ENCODE assay signal across 17 cellular contexts in genomic region chr14:38073641-38074040, GRCh38.
DNase-seq lines count a peak whose midpoint lies in the region; ATAC-seq and TF ChIP-seq lines count a peak whose summit lies in the region.
"Had no signal": no experiment of that assay in that cellular context is flagged by ENCODE, and none has a peak within 500 bp of the region (broad histone marks: within the 10 kb centered on the region; RNA-seq: fewer than 3 reads in every experiment).

No MANE protein-coding gene starts in this region.

- H3K9me3 ChIP-seq in MM.1S (replicated peaks; ENCODE audit: insufficient read depth, low read length): no peaks in the 10 kb centered on the region
- H3K9me3 ChIP-seq: HAP-1, mucosa of descending colon, SK-N-SH had no signal

- peak overlapping the region in 1 of 2 donors; percentile 71 for H3K4me3 Mint-ChIP-seq in activated T-cell treated with anti-CD3 and anti-CD28 coated beads, Interleukin-2, amount 50 U/mL, for 72 hours
- H3K4me3 Mint-ChIP-seq in stimulated activated naive CD8-positive, alpha-beta T cell treated with anti-CD3 and anti-CD28 coated beads, Interleukin-15, amount 100 ng/mL, for 72 hours: peak overlapping the region in 1 of 2 donors; percentile 23

- no peaks in the 10 kb centered on the region for H3K4me1 ChIP-seq in MM.1S (ENCODE audit: low read length)
- H3K4me1 ChIP-seq: HAP-1 had no signal

- H3K79me2 ChIP-seq in MM.1S (ENCODE audit: low read length): no peaks in the 10 kb centered on the region

- no peaks in the 10 kb centered on the region for H3K9me2 ChIP-seq in MM.1S (replicated peaks; ENCODE audit: insufficient read depth, low read length)
- H3K9me2 ChIP-seq: SK-N-SH had no signal

- H3K36me3 ChIP-seq in MM.1S (replicated peaks; ENCODE audit: insufficient read depth, low read length): no peaks in the 10 kb centered on the region
- H3K36me3 ChIP-seq: HAP-1, WERI-Rb-1 had no signal

- peak overlapping the region; percentile 65 for H3K27ac Mint-ChIP-seq in activated T-cell treated with anti-CD3 and anti-CD28 coated beads, Interleukin-2, amount 50 U/mL, for 72 hours
- no peak overlapping the region for H3K27ac Mint-ChIP-seq in stimulated activated naive CD8-positive, alpha-beta T cell treated with anti-CD3 and anti-CD28 coated beads, Interleukin-15, amount 100 ng/mL, for 72 hours
- H3K27ac Mint-ChIP-seq: activated T-helper 1 cell treated with anti-CD3 and anti-CD28 coated beads, Interleukin-12 subunit alpha, Interleukin-12 subunit beta, Interleukin-2, Interleukin-4 antibody, amounts not matched to agents 30 ng/mL and 10 ng/mL and 1 ng/mL, durations not matched to agents 14 hours and 24 hours and 36 hours had no signal

- H3K27me3 Mint-ChIP-seq in activated T-cell treated with anti-CD3 and anti-CD28 coated beads, Interleukin-2, amount 50 U/mL, for 72 hours (ENCODE audit: low read depth): no peaks in the 10 kb centered on the region
- H3K27me3 Mint-ChIP-seq in stimulated activated naive CD8-positive, alpha-beta T cell treated with anti-CD3 and anti-CD28 coated beads, Interleukin-15, amount 100 ng/mL, for 72 hours: no peaks in the 10 kb centered on the region

- no peak overlapping the region for H3K9ac ChIP-seq in MM.1S (ENCODE audit: low read length)
- H3K9ac ChIP-seq: SK-N-SH had no signal

- DNase-seq in activated T-cell treated with anti-CD3 and anti-CD28 coated beads, Interleukin-2, amount 50 U/mL, for 72 hours: no peak
- no peak for DNase-seq in activated T-cell treated with anti-CD3 and anti-CD28 coated beads, Interleukin-2, amount 50 U/mL, for 48 hours
- DNase-seq in MM.1S: peak; percentile 12
- peak; percentile 30 for DNase-seq in epithelial cell of proximal tubule (ENCODE audit: low read depth)
- no peak for DNase-seq in stimulated activated naive CD8-positive, alpha-beta T cell treated with anti-CD3 and anti-CD28 coated beads, Interleukin-15, amount 100 ng/mL, for 72 hours
- no peak for DNase-seq in GM10266 (ENCODE audit: extremely low spot score)
- DNase-seq: ACHN, dorsolateral prefrontal cortex, foreskin melanocyte, mucosa of descending colon, SK-N-SH, trophoblast cell, WERI-Rb-1 had no signal

- H3K27ac ChIP-seq in MM.1S (ENCODE audit: low read length): no peak overlapping the region
- H3K27ac ChIP-seq: dorsolateral prefrontal cortex, WERI-Rb-1 had no signal

- H3K36me3 Mint-ChIP-seq in activated T-cell treated with anti-CD3 and anti-CD28 coated beads, Interleukin-2, amount 50 U/mL, for 72 hours (ENCODE audit: insufficient read depth in 2 of 2): peaks cover 9 to 11% of the 10 kb centered on the region in 2 donors

- no peaks in the 10 kb centered on the region for H3F3A ChIP-seq in MM.1S (ENCODE audit: insufficient read depth, low read length)

- H2AFZ ChIP-seq in MM.1S (ENCODE audit: low read length): no peak overlapping the region; the same call in 1 of the 2 replicates

- no peaks in the 10 kb centered on the region for H4K20me1 ChIP-seq in MM.1S (ENCODE audit: insufficient read depth, low read length)

- TF ChIP-seq CTCF in MM.1S (IDR thresholded peaks at IDR 0.05; ENCODE audit: low read length) (no peak), epithelial cell of proximal tubule (conservative IDR thresholded peaks at IDR 0.05; ENCODE audit: low read depth, low read length) (no peak), GM10266 (IDR thresholded peaks at IDR 0.05; ENCODE audit: control insufficient read depth, insufficient read depth, low read depth, missing control alignments) (no peak)

- H3K4me2 ChIP-seq in MM.1S (ENCODE audit: low read depth, low read length): peak overlapping the region; percentile 32; the same call in 1 of the 2 replicates
- H3K4me2 ChIP-seq: SK-N-SH had no signal

- H3K27me3 ChIP-seq in MM.1S (replicated peaks; ENCODE audit: insufficient read depth, low read length): no peaks in the 10 kb centered on the region

- ATAC-seq in activated T-cell treated with anti-CD3 and anti-CD28 coated beads, Interleukin-2, amount 50 U/mL, for 72 hours (replicated peaks in 1 of 2): peak; percentile 29 to 32
- ATAC-seq in stimulated activated naive CD8-positive, alpha-beta T cell treated with anti-CD3 and anti-CD28 coated beads, Interleukin-15, amount 100 ng/mL, for 72 hours: peak; percentile 38
- no peak for ATAC-seq in HG03280 (IDR thresholded peaks at IDR 0.05; ENCODE audit: unreplicated experiment)
- no peak for ATAC-seq in GM19328 (IDR thresholded peaks at IDR 0.05; ENCODE audit: unreplicated experiment)
- ATAC-seq: mucosa of descending colon had no signal

- H3K9me3 Mint-ChIP-seq in activated T-cell treated with anti-CD3 and anti-CD28 coated beads, Interleukin-2, amount 50 U/mL, for 72 hours: no peaks in the 10 kb centered on the region
- H3K9me3 Mint-ChIP-seq in stimulated activated naive CD8-positive, alpha-beta T cell treated with anti-CD3 and anti-CD28 coated beads, Interleukin-15, amount 100 ng/mL, for 72 hours: peaks cover 0 to 6% of the 10 kb centered on the region in 2 donors

- H3K4me1 Mint-ChIP-seq in activated T-cell treated with anti-CD3 and anti-CD28 coated beads, Interleukin-2, amount 50 U/mL, for 72 hours (ENCODE audit: low read depth): peaks cover 69% of the 10 kb centered on the region
- H3K4me1 Mint-ChIP-seq in stimulated activated naive CD8-positive, alpha-beta T cell treated with anti-CD3 and anti-CD28 coated beads, Interleukin-15, amount 100 ng/mL, for 72 hours: peaks cover 60% of the 10 kb centered on the region

- H3K4me3 ChIP-seq in MM.1S (ENCODE audit: low read length): peak overlapping the region; percentile 10; the same call in 1 of the 2 replicates
- no peak overlapping the region for H3K4me3 ChIP-seq in epithelial cell of proximal tubule (ENCODE audit: low read depth, low read length)
- H3K4me3 ChIP-seq: dorsolateral prefrontal cortex, HAP-1, mucosa of descending colon had no signal

Comparison
In these comparisons a context has a peak if more than half of its experiments do, and no peak if none do; other contexts are left out.
1. ATAC-seq: peak in activated T-cell treated with anti-CD3 and anti-CD28 coated beads, Interleukin-2, amount 50 U/mL, for 72 hours (2 of 2) and stimulated activated naive CD8-positive, alpha-beta T cell treated with anti-CD3 and anti-CD28 coated beads, Interleukin-15, amount 100 ng/mL, for 72 hours (single experiment); none in HG03280 (single experiment) and GM19328 (single experiment).
2. DNase-seq: peak in MM.1S (single experiment) and epithelial cell of proximal tubule (single experiment); none in activated T-cell treated with anti-CD3 and anti-CD28 coated beads, Interleukin-2, amount 50 U/mL, for 72 hours (0 of 2), activated T-cell treated with anti-CD3 and anti-CD28 coated beads, Interleukin-2, amount 50 U/mL, for 48 hours (0 of 2), stimulated activated naive CD8-positive, alpha-beta T cell treated with anti-CD3 and anti-CD28 coated beads, Interleukin-15, amount 100 ng/mL, for 72 hours (0 of 2) and GM10266 (single experiment).